In genomic region chr6:136822379-136823127, GRCh38 we compare ENCODE assay signal across 8 cellular contexts. TPM values are rescaled to one million over a fixed set of nuclear protein-coding genes. Genes with fewer than 3 reads are reported as not detected.
DNase-seq lines count a peak whose midpoint lies in the region; ATAC-seq and TF ChIP-seq lines count a peak whose summit lies in the region.

Gene PEX7 (plus strand): TSS chr6:136822592. CDS start chr6:136822666, 74 bp downstream.

- H3K9me3 ChIP-seq in ovary (no peaks in the 10 kb centered on the region), thyroid gland (no peaks in the 10 kb centered on the region)

- DNase-seq in NCI-H1092 treated with DMSO at 0.1 percent for 48 hours (lab: John Stamatoyannopoulos, UW) (peak; percentile 83), SKM-1 treated with dmso at 0.1 percent for 144 hours (lab: John Stamatoyannopoulos, UW; ENCODE audit: unreplicated experiment) (peak; percentile 87), Right ventricle myocardium superior (peak; percentile 94), ovary (peak; percentile 86 to 91 (median 90)), thyroid gland (peak; percentile 92 to 93)
- DNase-seq in activated naive CD8-positive, alpha-beta T cell treated with anti-CD3 and anti-CD28 coated beads, Interleukin-2, amount 50 U/mL, for 16 hours (ENCODE audit: low read depth, low spot score): peak; percentile 73

- H3K27me3 ChIP-seq in ovary (no peaks in the 10 kb centered on the region), thyroid gland (no peaks in the 10 kb centered on the region)

- H3K4me1 ChIP-seq in ovary (ENCODE audit: insufficient read depth): no peaks in the 10 kb centered on the region
- H3K4me1 ChIP-seq in thyroid gland: peaks cover 3 to 9% of the 10 kb centered on the region in 2 donors

- WGBS in ovary, 3 donors: 0 to 1% (median 1%) methylated on average over 36 to 78 of the region's 78 CpGs
- WGBS in thyroid gland, 2 donors: 0 to 1% methylated on average over 18 to 34 of the region's 78 CpGs

- ATAC-seq in HG02642 (IDR thresholded peaks at IDR 0.05; ENCODE audit: poor library complexity, unreplicated experiment): peak; percentile 98
- ATAC-seq in Right ventricle myocardium superior (ENCODE audit: poor library complexity): peak; percentile 95

- TF ChIP-seq POLR2A in ovary (IDR thresholded peaks at IDR 0.05): peak; percentile 72
- peak in 1 of 2 donors; percentile 70 for TF ChIP-seq POLR2A in thyroid gland (IDR thresholded peaks at IDR 0.05)

- peak within 1 kb of the TSS; percentile 78 to 90 for H3K27ac ChIP-seq in ovary
- peak within 1 kb of the TSS; percentile 49 to 91 (median 80) for H3K27ac ChIP-seq in thyroid gland

- H3K4me3 ChIP-seq in ovary (peak within 1 kb of the TSS; percentile 79), thyroid gland (replicated peaks in 1 of 3) (peak within 1 kb of the TSS; percentile 32 to 68 (median 64))

- intact Hi-C loops in Right ventricle myocardium superior (cut with DNase I) (no loop called here), ovary (cut with DNase I) (no loop called here), thyroid gland (cut with DNase I) (no loop called here)

- peak; percentile 83 for TF ChIP-seq CTCF in GM12872 (IDR thresholded peaks at IDR 0.05; ENCODE audit: insufficient read depth, low read depth, low read length)
- peak; percentile 50 to 69 (median 54) for TF ChIP-seq CTCF in ovary (IDR thresholded peaks at IDR 0.05)
- TF ChIP-seq CTCF in thyroid gland (IDR thresholded peaks at IDR 0.05): peak in 5 of 6 experiments; percentile 38 to 64 (median 43)

- H3K36me3 ChIP-seq in ovary: no peaks in the 10 kb centered on the region
- no peaks in the 10 kb centered on the region for H3K36me3 ChIP-seq in thyroid gland

- peak; percentile 52 for TF ChIP-seq EP300 in ovary (IDR thresholded peaks at IDR 0.05)

RNA-seq across cellular contexts. Expression of gene PEX7, which starts in this region (rescaled TPM):
- total RNA-seq in Right ventricle myocardium superior (12.0 TPM), ovary (1 to 10 TPM; 5.7 to 9.8 (median 6.7) TPM), thyroid gland (10 to 100 TPM; 16.4 to 23.9 (median 18.2) TPM)
- 10 to 100 TPM in 1 of 2 donors, 1 to 10 TPM in 1; 7.2 to 13.8 TPM for polyA plus RNA-seq in ovary

Comparison
In these comparisons a context has a peak if more than half of its experiments do, and no peak if none do; other contexts are left out.
1. Peak in every context shown above with its lines: DNase-seq, ATAC-seq, H3K4me3 ChIP-seq and H3K27ac ChIP-seq.